8 cellular contexts compared by ENCODE assay signal in the genomic region with DNA sequence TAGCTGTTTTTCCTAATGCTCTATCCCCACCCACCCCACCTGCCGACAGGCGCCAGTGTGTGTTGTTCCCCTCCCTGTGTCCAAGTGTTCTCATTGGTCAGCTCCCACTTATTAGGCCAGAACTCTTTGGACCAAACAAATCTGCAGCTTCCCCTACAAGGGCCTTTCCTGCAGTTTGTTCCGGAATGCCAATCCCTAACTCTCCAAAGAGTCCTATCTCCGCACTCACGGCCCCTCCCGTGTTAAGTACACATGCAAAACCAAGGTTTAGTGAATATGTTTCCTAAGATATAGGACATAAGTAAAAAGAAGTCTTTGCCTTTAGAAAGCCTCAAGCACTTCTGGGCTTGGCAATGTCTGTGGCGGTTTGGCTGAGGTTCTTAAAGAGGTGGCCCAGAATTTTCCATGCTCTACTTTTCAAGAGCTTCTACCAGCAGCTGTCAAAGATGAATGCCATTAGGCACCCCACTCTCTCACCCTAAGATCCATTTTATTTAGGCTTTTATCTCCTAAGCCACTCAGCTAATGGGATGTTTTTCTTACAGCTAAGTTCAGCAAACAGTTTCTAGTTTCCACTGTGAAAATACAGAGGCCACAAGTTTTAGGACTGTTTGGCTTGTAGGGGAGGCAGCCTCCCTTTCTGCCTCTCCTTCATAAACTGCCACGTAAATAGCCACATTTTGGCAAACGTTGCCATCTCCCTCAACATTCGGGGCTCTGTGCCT. TPM values are rescaled to one million over a fixed set of nuclear protein-coding genes. Genes with fewer than 3 reads are reported as not detected.
DNase-seq lines count a peak whose midpoint lies in the region; ATAC-seq and TF ChIP-seq lines count a peak whose summit lies in the region.

No MANE protein-coding gene starts in this region.

- H3K79me2 ChIP-seq in DND-41 (ENCODE audit: insufficient read depth, low read length) = no peaks in the 10 kb centered on the region

- H2AFZ ChIP-seq in DND-41 (ENCODE audit: low read depth, low read length) = no peak overlapping the region

- no peak for DNase-seq in DND-41
- peak; percentile 17 for DNase-seq in NCI-H748 treated with DMSO at 0.1 percent for 48 hours (lab: John Stamatoyannopoulos, UW)
- DNase-seq in GOT3 (lab: John Stamatoyannopoulos, UW) = no peak
- DNase-seq in GM10248 (ENCODE audit: extremely low spot score) = no peak
- DNase-seq in HuH-7.5 (ENCODE audit: low spot score) = no peak

- H3K36me3 ChIP-seq in DND-41 (ENCODE audit: insufficient read depth, low read length) = no peaks in the 10 kb centered on the region
- H3K36me3 ChIP-seq in ectodermal cell (ENCODE audit: control insufficient read depth, insufficient read depth, low read length) = no peaks in the 10 kb centered on the region
- no peaks in the 10 kb centered on the region for H3K36me3 ChIP-seq in muscle layer of duodenum (ENCODE audit: control insufficient read depth in 1 of 2, insufficient read depth in 2 of 2, low read length in 2 of 2)

- no peak overlapping the region for H3K9ac ChIP-seq in DND-41 (ENCODE audit: low read depth, low read length)

- H3K27me3 ChIP-seq in DND-41 (ENCODE audit: insufficient read depth, low read length, poor library complexity) (peaks cover 19% of the 10 kb centered on the region), ectodermal cell (ENCODE audit: control insufficient read depth, insufficient read depth, low read length, poor library complexity, severe bottlenecking) (peaks cover 16% of the 10 kb centered on the region), muscle layer of duodenum (ENCODE audit: low read depth, low read length) (no peaks in the 10 kb centered on the region)

- POLR2A ChIA-PET in GM10248 (lab: Yijun Ruan, JAX) = no interaction called here

- 81 to 88% methylated on average over 10 of the region's 10 CpGs for WGBS in ectodermal cell, 2 experiments

- H3K4me3 ChIP-seq in DND-41 (ENCODE audit: low read depth in 1 of 2, low read length in 2 of 2) = peak overlapping the region in 1 of 2 experiments; percentile 58; a peak in 1 of 4 replicates
- H3K4me3 ChIP-seq in ectodermal cell (ENCODE audit: insufficient read depth, low read depth, low read length) = peak overlapping the region; percentile 74
- peak overlapping the region; percentile 84 to 89 for H3K4me3 ChIP-seq in muscle layer of duodenum (ENCODE audit: low read depth in 1 of 2, low read length in 2 of 2)

- H3K27ac ChIP-seq in DND-41 (ENCODE audit: low read length) = no peak overlapping the region
- H3K27ac ChIP-seq in ectodermal cell (ENCODE audit: insufficient read depth, low read depth, low read length, poor library complexity, severe bottlenecking) = no peak overlapping the region
- peak overlapping the region; percentile 71 for H3K27ac ChIP-seq in muscle layer of duodenum (ENCODE audit: low read length)

- peak overlapping the region; percentile 64 for H3K4me2 ChIP-seq in DND-41 (ENCODE audit: insufficient read depth, low read length)

- H3K4me1 ChIP-seq in DND-41 (ENCODE audit: insufficient read depth, low read length) (peaks cover 15% of the 10 kb centered on the region), ectodermal cell (ENCODE audit: control insufficient read depth, insufficient read depth, low read length) (peaks cover 18% of the 10 kb centered on the region), muscle layer of duodenum (ENCODE audit: control insufficient read depth in 1 of 2, insufficient read depth in 2 of 2, low read length in 2 of 2) (peaks cover 3 to 17% of the 10 kb centered on the region in 2 donors)

- H4K20me1 ChIP-seq in DND-41 (ENCODE audit: insufficient read depth, low read length) = no peaks in the 10 kb centered on the region

- ATAC-seq in DND-41 (ENCODE audit: insufficient read depth, low read depth) (no peak), GM18873 (IDR thresholded peaks at IDR 0.05; ENCODE audit: low FRiP score, unreplicated experiment) (no peak)

- CTCF ChIA-PET in GM10248 (lab: Yijun Ruan, JAX) = interaction anchor here (1.0 to 18.5 kb wide), 3 partner anchors 14 to 33 kb away, joined by 3 to 265 read pairs (median 7); no protein-coding TSS in a partner anchor

- H3K9me3 ChIP-seq in DND-41 (ENCODE audit: insufficient read depth, low read length, severe bottlenecking) (no peaks in the 10 kb centered on the region), ectodermal cell (ENCODE audit: control insufficient read depth, low read length) (no peaks in the 10 kb centered on the region), muscle layer of duodenum (ENCODE audit: control insufficient read depth in 1 of 2, low read length in 2 of 2) (no peaks in the 10 kb centered on the region)

- no peak for TF ChIP-seq CTCF in DND-41 (IDR thresholded peaks at IDR 0.05; ENCODE audit: borderline replicate concordance, extremely low read depth, low read length, poor library complexity, severe bottlenecking)
- no peak for TF ChIP-seq CTCF in GM10248 (IDR thresholded peaks at IDR 0.05; ENCODE audit: control extremely low read depth, extremely low read depth, low read depth, missing control alignments)

RNA-seq across cellular contexts. Expression of gene CD59, which starts 1.6 kb away (rescaled TPM):
- polyA plus RNA-seq in ectodermal cell (2013, experiment 1 of 4) = 93.9 TPM
- polyA plus RNA-seq in ectodermal cell (2013, experiment 2 of 4) = 88.8 TPM
- 74.3 TPM for polyA plus RNA-seq in ectodermal cell (2013, experiment 3 of 4)
- 82.8 TPM for polyA plus RNA-seq in ectodermal cell (2013, experiment 4 of 4)

RNA-seq across cellular contexts. Expression of gene C11orf91, which starts 34.0 kb away (rescaled TPM):
- polyA plus RNA-seq in ectodermal cell (2013, experiment 1 of 4) = not detected
- not detected for polyA plus RNA-seq in ectodermal cell (2013, experiment 2 of 4)
- 0.64 TPM for polyA plus RNA-seq in ectodermal cell (2013, experiment 3 of 4)
- polyA plus RNA-seq in ectodermal cell (2013, experiment 4 of 4) = 0.85 TPM

RNA-seq across cellular contexts. Expression of gene FBXO3, which starts 39.7 kb away (rescaled TPM):
- 31.5 TPM for polyA plus RNA-seq in ectodermal cell (2013, experiment 1 of 4)
- 34.3 TPM for polyA plus RNA-seq in ectodermal cell (2013, experiment 2 of 4)
- 30.7 TPM for polyA plus RNA-seq in ectodermal cell (2013, experiment 3 of 4)
- polyA plus RNA-seq in ectodermal cell (2013, experiment 4 of 4) = 32.8 TPM
